Comparison of ENCODE assay signal across 21 cellular contexts in the genomic region with DNA sequence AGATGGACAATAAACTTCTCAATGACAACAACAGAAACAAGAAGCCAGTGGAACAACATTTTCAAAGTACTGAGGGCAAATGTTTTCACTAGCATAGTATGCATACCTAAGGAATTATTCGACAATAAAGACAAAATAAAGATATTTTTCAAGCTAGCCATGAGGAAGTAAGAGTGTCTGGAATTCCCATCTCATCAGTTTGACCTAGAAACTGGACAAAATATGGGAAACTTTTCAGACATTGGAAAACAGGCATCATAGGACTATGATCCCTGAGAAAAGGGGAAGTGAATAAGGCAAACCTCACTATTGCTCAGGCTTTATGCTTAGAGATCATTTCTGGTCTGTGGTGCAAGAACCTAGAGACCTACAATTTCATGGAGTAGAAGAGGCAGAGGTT.
DNase-seq lines count a peak whose midpoint lies in the region; ATAC-seq and TF ChIP-seq lines count a peak whose summit lies in the region.
"Had no signal": no experiment of that assay in that cellular context is flagged by ENCODE, and none has a peak within 500 bp of the region (broad histone marks: within the 10 kb centered on the region; RNA-seq: fewer than 3 reads in every experiment).

No MANE protein-coding gene starts in this region.

- ATAC-seq in GM18867 (IDR thresholded peaks at IDR 0.05; ENCODE audit: unreplicated experiment) (no peak), SK-N-SH treated with all-trans-retinoic acid at 6 μM for 48 hours (no peak)
- ATAC-seq: activated CD4-positive, CD25-positive, alpha-beta regulatory T cell treated with anti-CD3 and anti-CD28 coated beads, Interleukin-2, amount 50 U/mL, for 24 hours; activated naive CD4-positive, alpha-beta T cell treated with anti-CD3 and anti-CD28 coated beads, Interleukin-2, amount 50 U/mL, for 72 hours; activated T-cell treated with anti-CD3 and anti-CD28 coated beads, Interleukin-2, amount 50 U/mL, for 72 hours; Panc1 had no signal

- no peak overlapping the region for H3K4me3 Mint-ChIP-seq in MCF 10A (ENCODE audit: unreplicated experiment)
- H3K4me3 Mint-ChIP-seq: activated T-cell treated with anti-CD3 and anti-CD28 coated beads, Interleukin-2, amount 50 U/mL, for 72 hours; neural crest cell had no signal

- no peaks in the 10 kb centered on the region for H3K36me3 ChIP-seq in breast epithelium
- no peaks in the 10 kb centered on the region for H3K36me3 ChIP-seq in esophagus squamous epithelium

- CTCF ChIA-PET in MCF 10A (lab: Yijun Ruan, JAX) = no interaction called here

- POLR2A ChIA-PET in MCF 10A (lab: Yijun Ruan, JAX) = no interaction called here

- TF ChIP-seq CTCF in MCF 10A (IDR thresholded peaks at IDR 0.05; ENCODE audit: unreplicated experiment) (no peak), breast epithelium (IDR thresholded peaks at IDR 0.05) (no peak), foreskin fibroblast (IDR thresholded peaks at IDR 0.05; ENCODE audit: low read depth, low read length) (no peak), esophagus squamous epithelium (IDR thresholded peaks at IDR 0.05) (no peak)

- BruUV-seq in MCF 10A (replicated peaks; lab: Mats Ljungman, UMichigan) = no TSS peak

- DNase-seq in MCF 10A (ENCODE audit: unreplicated experiment) (no peak), breast epithelium (ENCODE audit: low spot score in 2 of 2) (no peak), amniotic stem cell (lab: John Stamatoyannopoulos, UW) (peak; percentile 27), foreskin fibroblast (peak; percentile 40 to 58), esophagus squamous epithelium (lab: John Stamatoyannopoulos, UW) (no peak)
- DNase-seq in stimulated activated CD4-positive, alpha-beta T cell treated with anti-CD3 and anti-CD28 coated beads, Interleukin-2, amount 100 ng/mL, for 24 hours = no peak
- DNase-seq: activated T-cell treated with anti-CD3 and anti-CD28 coated beads, Interleukin-2, amount 50 U/mL, for 72 hours; caudate nucleus; effector CD8-positive, alpha-beta T cell; mesendoderm; NCI-H1417; NCI-H2171 treated with DMSO at 0.1 percent for 48 hours; NCI-H69; T1000 had no signal

- no peaks in the 10 kb centered on the region for H3K4me1 ChIP-seq in breast epithelium
- no peaks in the 10 kb centered on the region for H3K4me1 ChIP-seq in esophagus squamous epithelium

- intact Hi-C loops in MCF 10A (cut with micrococcal nuclease) = no loop called here
- intact Hi-C loops in breast epithelium (cut with DNase I; ENCODE audit: low total_unique reads) = no loop called here
- intact Hi-C loops in esophagus squamous epithelium (cut with DNase I) = no loop called here

- peaks cover 10% of the 10 kb centered on the region for H3K4me1 Mint-ChIP-seq in MCF 10A (ENCODE audit: insufficient read depth, unreplicated experiment)
- H3K4me1 Mint-ChIP-seq: neural crest cell had no signal

- TF ChIP-seq POLR2A in breast epithelium (IDR thresholded peaks at IDR 0.05) (no peak), esophagus squamous epithelium (IDR thresholded peaks at IDR 0.05) (no peak)

- H3K4me3 ChIP-seq in breast epithelium = no peak overlapping the region
- H3K4me3 ChIP-seq in foreskin fibroblast (ENCODE audit: low read depth in 1 of 2, low read length in 2 of 2) = no peak overlapping the region
- H3K4me3 ChIP-seq in esophagus squamous epithelium = no peak overlapping the region
- H3K4me3 ChIP-seq: SK-N-MC had no signal

- peak overlapping the region; percentile 14 for H3K27ac Mint-ChIP-seq in MCF 10A (ENCODE audit: low read depth, unreplicated experiment)
- H3K27ac Mint-ChIP-seq: activated naive CD4-positive, alpha-beta T cell treated with anti-CD3 and anti-CD28 coated beads, Interleukin-2, amount 50 U/mL, for 72 hours; activated T-cell treated with anti-CD3 and anti-CD28 coated beads, Interleukin-2, amount 50 U/mL, for 72 hours had no signal

- H3K27ac ChIP-seq in breast epithelium (no peak overlapping the region), esophagus squamous epithelium (no peak overlapping the region)
- H3K27ac ChIP-seq: SK-N-MC had no signal

- no peaks in the 10 kb centered on the region for H3K9me3 ChIP-seq in breast epithelium
- no peaks in the 10 kb centered on the region for H3K9me3 ChIP-seq in esophagus squamous epithelium

- H3K27me3 Mint-ChIP-seq in MCF 10A (ENCODE audit: insufficient read depth, unreplicated experiment) = no peaks in the 10 kb centered on the region

- H3K36me3 Mint-ChIP-seq in MCF 10A (ENCODE audit: insufficient read depth, unreplicated experiment) = no peaks in the 10 kb centered on the region

- H3K27me3 ChIP-seq in breast epithelium (no peaks in the 10 kb centered on the region), esophagus squamous epithelium (peaks cover 0 to 13% (median 0%) of the 10 kb centered on the region in 4 donors)

- WGBS in esophagus squamous epithelium, 2 donors = 45 to 55% methylated on average over 1 of the region's 1 CpG

- no peaks in the 10 kb centered on the region for H3K9me3 Mint-ChIP-seq in MCF 10A (ENCODE audit: unreplicated experiment)

TF ChIP-seq in SK-N-SH treated with all-trans-retinoic acid at 6 μM for 48 hours, 23 proteins besides CTCF, POLR2A, EP300 and RAD21 (continues in another document):
- TF ChIP-seq TCF4 (CRISPR knock-in tag; IDR thresholded peaks at IDR 0.05; ENCODE audit: borderline replicate concordance) (no peak), CSRNP3 (CRISPR knock-in tag; IDR thresholded peaks at IDR 0.05) (no peak), CSDC2 (CRISPR knock-in tag; IDR thresholded peaks at IDR 0.05) (no peak), TOX (CRISPR knock-in tag; IDR thresholded peaks at IDR 0.05; ENCODE audit: borderline replicate concordance) (no peak), ESRRG (CRISPR knock-in tag; IDR thresholded peaks at IDR 0.05) (no peak), ZNF70 (CRISPR knock-in tag; IDR thresholded peaks at IDR 0.05) (no peak), ZFP30 (CRISPR knock-in tag; IDR thresholded peaks at IDR 0.05) (no peak), ARNTL (CRISPR knock-in tag; IDR thresholded peaks at IDR 0.05; ENCODE audit: borderline replicate concordance, low read depth) (no peak), SNAI2 (CRISPR knock-in tag; IDR thresholded peaks at IDR 0.05) (no peak)
- TF ChIP-seq, protein P1, sequence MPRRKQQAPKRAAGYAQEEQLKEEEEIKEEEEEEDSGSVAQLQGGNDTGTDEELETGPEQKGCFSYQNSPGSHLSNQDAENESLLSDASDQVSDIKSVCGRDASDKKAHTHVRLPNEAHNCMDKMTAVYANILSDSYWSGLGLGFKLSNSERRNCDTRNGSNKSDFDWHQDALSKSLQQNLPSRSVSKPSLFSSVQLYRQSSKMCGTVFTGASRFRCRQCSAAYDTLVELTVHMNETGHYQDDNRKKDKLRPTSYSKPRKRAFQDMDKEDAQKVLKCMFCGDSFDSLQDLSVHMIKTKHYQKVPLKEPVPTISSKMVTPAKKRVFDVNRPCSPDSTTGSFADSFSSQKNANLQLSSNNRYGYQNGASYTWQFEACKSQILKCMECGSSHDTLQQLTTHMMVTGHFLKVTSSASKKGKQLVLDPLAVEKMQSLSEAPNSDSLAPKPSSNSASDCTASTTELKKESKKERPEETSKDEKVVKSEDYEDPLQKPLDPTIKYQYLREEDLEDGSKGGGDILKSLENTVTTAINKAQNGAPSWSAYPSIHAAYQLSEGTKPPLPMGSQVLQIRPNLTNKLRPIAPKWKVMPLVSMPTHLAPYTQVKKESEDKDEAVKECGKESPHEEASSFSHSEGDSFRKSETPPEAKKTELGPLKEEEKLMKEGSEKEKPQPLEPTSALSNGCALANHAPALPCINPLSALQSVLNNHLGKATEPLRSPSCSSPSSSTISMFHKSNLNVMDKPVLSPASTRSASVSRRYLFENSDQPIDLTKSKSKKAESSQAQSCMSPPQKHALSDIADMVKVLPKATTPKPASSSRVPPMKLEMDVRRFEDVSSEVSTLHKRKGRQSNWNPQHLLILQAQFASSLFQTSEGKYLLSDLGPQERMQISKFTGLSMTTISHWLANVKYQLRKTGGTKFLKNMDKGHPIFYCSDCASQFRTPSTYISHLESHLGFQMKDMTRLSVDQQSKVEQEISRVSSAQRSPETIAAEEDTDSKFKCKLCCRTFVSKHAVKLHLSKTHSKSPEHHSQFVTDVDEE (CRISPR knock-in tag; IDR thresholded peaks at IDR 0.05) = no peak
- TF ChIP-seq, protein P2, sequence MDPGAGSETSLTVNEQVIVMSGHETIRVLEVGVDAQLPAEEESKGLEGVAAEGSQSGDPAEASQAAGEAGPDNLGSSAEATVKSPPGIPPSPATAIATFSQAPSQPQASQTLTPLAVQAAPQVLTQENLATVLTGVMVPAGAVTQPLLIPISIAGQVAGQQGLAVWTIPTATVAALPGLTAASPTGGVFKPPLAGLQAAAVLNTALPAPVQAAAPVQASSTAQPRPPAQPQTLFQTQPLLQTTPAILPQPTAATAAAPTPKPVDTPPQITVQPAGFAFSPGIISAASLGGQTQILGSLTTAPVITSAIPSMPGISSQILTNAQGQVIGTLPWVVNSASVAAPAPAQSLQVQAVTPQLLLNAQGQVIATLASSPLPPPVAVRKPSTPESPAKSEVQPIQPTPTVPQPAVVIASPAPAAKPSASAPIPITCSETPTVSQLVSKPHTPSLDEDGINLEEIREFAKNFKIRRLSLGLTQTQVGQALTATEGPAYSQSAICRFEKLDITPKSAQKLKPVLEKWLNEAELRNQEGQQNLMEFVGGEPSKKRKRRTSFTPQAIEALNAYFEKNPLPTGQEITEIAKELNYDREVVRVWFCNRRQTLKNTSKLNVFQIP (CRISPR knock-in tag; IDR thresholded peaks at IDR 0.05; ENCODE audit: borderline replicate concordance, low read depth) = no peak

Comparison
In these comparisons a context has a peak if more than half of its experiments do, and no peak if none do; other contexts are left out.
1. DNase-seq: peak in amniotic stem cell (single experiment) and foreskin fibroblast (2 of 2); none in MCF 10A (single experiment), breast epithelium (0 of 2), stimulated activated CD4-positive, alpha-beta T cell treated with anti-CD3 and anti-CD28 coated beads, Interleukin-2, amount 100 ng/mL, for 24 hours (0 of 2) and esophagus squamous epithelium (single experiment).